ENCODE assay signal across 8 cellular contexts in the genomic region with DNA sequence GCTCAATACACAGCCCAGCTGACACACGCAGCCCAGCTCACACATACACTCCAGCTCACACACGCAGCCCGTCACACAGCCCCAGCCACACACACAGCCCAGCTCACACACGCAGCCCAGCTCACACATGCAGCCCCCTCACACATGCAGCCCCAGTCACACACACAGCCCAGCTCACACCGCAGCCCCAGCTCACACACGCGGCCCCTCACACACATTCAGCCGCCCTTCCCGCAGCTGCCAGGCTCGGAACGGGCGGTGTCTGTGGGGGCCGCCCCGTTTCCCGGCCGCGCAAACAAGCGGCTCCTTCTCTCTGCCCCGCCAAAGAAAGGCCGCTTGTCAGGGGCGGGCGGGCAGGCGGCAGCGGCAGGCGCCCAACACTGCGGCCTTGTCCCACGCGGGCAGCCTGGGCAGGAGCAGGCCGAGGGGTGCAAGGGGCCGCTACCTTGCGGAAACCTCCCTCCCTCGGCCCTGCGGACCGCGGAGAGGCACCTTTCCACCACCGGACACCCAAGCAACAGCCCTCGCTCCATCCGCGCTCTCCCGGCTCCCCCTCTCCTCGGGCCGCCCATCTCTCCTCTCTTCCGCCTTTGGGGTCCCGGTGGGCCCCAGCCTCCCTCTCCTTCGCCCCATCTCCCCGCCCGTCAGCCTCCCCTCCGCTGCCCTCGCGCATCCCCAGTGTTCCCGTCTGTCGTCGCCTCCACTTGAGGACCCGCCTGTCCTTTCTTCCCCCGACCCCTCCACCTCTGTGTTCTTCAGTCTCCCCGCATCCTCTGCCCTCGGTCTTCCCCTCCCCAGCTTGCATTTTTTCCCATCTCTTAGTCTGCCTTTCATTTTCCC. TPM values are rescaled to one million over a fixed set of nuclear protein-coding genes. Genes with fewer than 3 reads are reported as not detected.
DNase-seq lines count a peak whose midpoint lies in the region; ATAC-seq and TF ChIP-seq lines count a peak whose summit lies in the region.

No MANE protein-coding gene starts in this region.

- TF ChIP-seq CTCF in HFFc6 (IDR thresholded peaks at IDR 0.05) (no peak), gastrocnemius medialis (IDR thresholded peaks at IDR 0.05 in 4 of 5, conservative IDR thresholded peaks at IDR 0.05 in 1 of 5) (no peak)

- H3K27ac Mint-ChIP-seq in HFFc6 = peak overlapping the region; percentile 97
- no peak overlapping the region for H3K27ac Mint-ChIP-seq in activated naive CD4-positive, alpha-beta T cell treated with anti-CD3 and anti-CD28 coated beads for 36 hours

- peak; percentile 30 for DNase-seq in HFFc6
- peak; percentile 45 for DNase-seq in activated naive CD4-positive, alpha-beta T cell treated with anti-CD3 and anti-CD28 coated beads for 36 hours
- peak in 41 of 51 donors; percentile 34 to 90 (median 73) for DNase-seq in hypothalamus (lab: John Stamatoyannopoulos, UW)
- no peak for DNase-seq in gastrocnemius medialis
- DNase-seq in DMS153 (lab: John Stamatoyannopoulos, UW) = no peak

- H3K4me3 Mint-ChIP-seq in HFFc6 = peak overlapping the region; percentile 84
- H3K4me3 Mint-ChIP-seq in activated naive CD4-positive, alpha-beta T cell treated with anti-CD3 and anti-CD28 coated beads for 36 hours = peak overlapping the region; percentile 81

- CTCF ChIA-PET in activated naive CD4-positive, alpha-beta T cell treated with anti-CD3 and anti-CD28 coated beads for 36 hours (lab: Charles Lee) = interaction anchor here (0.7 to 7.3 kb wide), 6 partner anchors 10 to 321 kb away, joined by 3 to 106 read pairs (median 6); no protein-coding TSS in a partner anchor

- peaks cover 5% of the 10 kb centered on the region; the same call in 1 of the 2 replicates for H3K36me3 Mint-ChIP-seq in HFFc6 (ENCODE audit: low read depth)
- H3K36me3 Mint-ChIP-seq in activated naive CD4-positive, alpha-beta T cell treated with anti-CD3 and anti-CD28 coated beads for 36 hours (ENCODE audit: low read depth) = no peaks in the 10 kb centered on the region

- H3K4me3 ChIP-seq in gastrocnemius medialis = peak overlapping the region; percentile 68 to 91 (median 76)

- in situ Hi-C loops in gastrocnemius medialis (cut with MboI; ENCODE audit: low sequenced_read_pairs in 4 of 4) = no loop called here

- H3K9me3 ChIP-seq in gastrocnemius medialis = no peaks in the 10 kb centered on the region

- H3K4me1 ChIP-seq in gastrocnemius medialis = peaks cover 9 to 18% of the 10 kb centered on the region in 2 donors

- H3K9me3 Mint-ChIP-seq in HFFc6 = no peaks in the 10 kb centered on the region
- no peaks in the 10 kb centered on the region for H3K9me3 Mint-ChIP-seq in activated naive CD4-positive, alpha-beta T cell treated with anti-CD3 and anti-CD28 coated beads for 36 hours

- H3K36me3 ChIP-seq in gastrocnemius medialis = no peaks in the 10 kb centered on the region

- H3K4me1 Mint-ChIP-seq in HFFc6 (ENCODE audit: low read depth) = peaks cover 70% of the 10 kb centered on the region
- H3K4me1 Mint-ChIP-seq in activated naive CD4-positive, alpha-beta T cell treated with anti-CD3 and anti-CD28 coated beads for 36 hours (ENCODE audit: low read depth) = peaks cover 20% of the 10 kb centered on the region

- intact Hi-C loops in activated naive CD4-positive, alpha-beta T cell treated with anti-CD3 and anti-CD28 coated beads for 36 hours (cut with micrococcal nuclease) = loop anchor here (1.0 to 5.0 kb wide), 2 partner anchors 36 to 462 kb away; no protein-coding TSS in a partner anchor
- intact Hi-C loops in gastrocnemius medialis (cut with DNase I; ENCODE audit: low total_unique reads) = loop anchor here (2.0 kb wide), 1 partner anchor 25 kb away; no protein-coding TSS in a partner anchor

- ATAC-seq in gastrocnemius medialis (no peak), GM21786 (IDR thresholded peaks at IDR 0.05; ENCODE audit: unreplicated experiment) (no peak), GM18858 (IDR thresholded peaks at IDR 0.05; ENCODE audit: unreplicated experiment) (no peak), HG03457 (IDR thresholded peaks at IDR 0.05; ENCODE audit: unreplicated experiment) (no peak)

- no peaks in the 10 kb centered on the region; the same call in 1 of the 2 replicates for H3K27me3 Mint-ChIP-seq in HFFc6 (ENCODE audit: insufficient read depth)
- peaks cover 17% of the 10 kb centered on the region for H3K27me3 Mint-ChIP-seq in activated naive CD4-positive, alpha-beta T cell treated with anti-CD3 and anti-CD28 coated beads for 36 hours (ENCODE audit: low read depth)

- H3K27ac ChIP-seq in gastrocnemius medialis = peak overlapping the region; percentile 80 to 91 (median 88)

- TF ChIP-seq POLR2A in gastrocnemius medialis (IDR thresholded peaks at IDR 0.05) = no peak

- no peaks in the 10 kb centered on the region for H3K27me3 ChIP-seq in gastrocnemius medialis

RNA-seq across cellular contexts. Expression of gene PHLDB1, which starts 2.2 kb away (rescaled TPM):
- total RNA-seq in HFFc6 (2021; fragmentation: NEBNext Ultra II Directional; extraction: Animal tissue kit (Norgen Biotek cat#: 25700)) = 100 to 1,000 TPM; 106 to 121 (median 114) TPM
- total RNA-seq in activated naive CD4-positive, alpha-beta T cell treated with anti-CD3 and anti-CD28 coated beads for 36 hours = 1 to 10 TPM; 2.0 TPM
- 10 to 100 TPM; 16.5 to 35.7 (median 22.7) TPM for total RNA-seq in gastrocnemius medialis

RNA-seq across cellular contexts. Expression of gene ARCN1, which starts 37.4 kb away (rescaled TPM):
- total RNA-seq in HFFc6 (2021; fragmentation: NEBNext Ultra II Directional; extraction: Animal tissue kit (Norgen Biotek cat#: 25700)) = 100 to 1,000 TPM; 271 to 331 (median 319) TPM
- total RNA-seq in activated naive CD4-positive, alpha-beta T cell treated with anti-CD3 and anti-CD28 coated beads for 36 hours = 100 to 1,000 TPM; 159 to 174 TPM
- 10 to 100 TPM; 48.7 to 78.7 (median 65.4) TPM for total RNA-seq in gastrocnemius medialis

RNA-seq across cellular contexts. Expression of gene IFT46, which starts 43.9 kb away (rescaled TPM):
- 10 to 100 TPM; 17.3 to 22.4 (median 20.2) TPM for total RNA-seq in HFFc6 (2021; fragmentation: NEBNext Ultra II Directional; extraction: Animal tissue kit (Norgen Biotek cat#: 25700))
- 10 to 100 TPM; 18.1 to 20.0 TPM for total RNA-seq in activated naive CD4-positive, alpha-beta T cell treated with anti-CD3 and anti-CD28 coated beads for 36 hours
- total RNA-seq in gastrocnemius medialis = 10 to 100 TPM; 14.1 to 25.1 (median 15.4) TPM

Comparison
In these comparisons a context has a peak if more than half of its experiments do, and no peak if none do; other contexts are left out.
1. DNase-seq: peak in HFFc6 (single experiment), activated naive CD4-positive, alpha-beta T cell treated with anti-CD3 and anti-CD28 coated beads for 36 hours (single experiment) and hypothalamus (41 of 51); none in gastrocnemius medialis (0 of 2) and DMS153 (single experiment).
2. RNA of gene PHLDB1, which starts 2.2 kb away (total RNA-seq): 106 to 121 TPM in HFFc6 and 16.5 to 35.7 TPM in gastrocnemius medialis; 2.0 TPM in activated naive CD4-positive, alpha-beta T cell treated with anti-CD3 and anti-CD28 coated beads for 36 hours; every median in the first group is over 4 times any median in the second.